In genomic region chr5:127316013-127316412, GRCh38 we compare ENCODE assay signal across 38 cellular contexts. TPM values are rescaled to one million over a fixed set of nuclear protein-coding genes. Genes with fewer than 3 reads are reported as not detected.
"Had no signal": no experiment of that assay in that cellular context is flagged by ENCODE, and none has a peak within 500 bp of the region (broad histone marks: within the 10 kb centered on the region; RNA-seq: fewer than 3 reads in every experiment).

No MANE protein-coding gene starts in this region.

- DNase-seq: activated CD4-positive, alpha-beta memory T cell treated with anti-CD3 and anti-CD28 coated beads, Interleukin-2, amount 10 ng/mL, durations not matched to agents 7 days and 5 days; activated CD4-positive, alpha-beta T cell treated with anti-CD3 and anti-CD28 coated beads for 1 hour; activated CD4-positive, alpha-beta T cell treated with anti-CD3 and anti-CD28 coated beads for 48 hours; activated CD4-positive, CD25-positive, alpha-beta regulatory T cell; activated CD8-positive, alpha-beta memory T cell treated with anti-CD3 and anti-CD28 coated beads for 24 hours; activated CD8-positive, alpha-beta memory T cell treated with anti-CD3 and anti-CD28 coated beads, Interleukin-2, amount 10 ng/mL, durations not matched to agents 7 days and 5 days; activated CD8-positive, alpha-beta memory T cell treated with anti-CD3 and anti-CD28 coated beads, Interleukin-2, amount 50 U/mL, for 48 hours; activated effector memory CD4-positive, alpha-beta T cell treated with anti-CD3 and anti-CD28 coated beads, Interleukin-2, amount 50 U/mL, for 16 hours; activated naive CD4-positive, alpha-beta T cell; activated naive CD8-positive, alpha-beta T cell treated with anti-CD3 and anti-CD28 coated beads, Interleukin-2, amount 10 ng/mL, durations not matched to agents 7 days and 5 days; activated T-cell treated with anti-CD3 and anti-CD28 coated beads, Interleukin-2, amount 50 U/mL, for 48 hours; body of pancreas; caudate nucleus; cerebellar nuclear complex; Karpas-422; KBM-7; NCI-H1105; NCI-H1417 treated with DMSO at 0.1 percent for 48 hours; NCI-H187 treated with DMSO at 0.1 percent for 48 hours; NCI-H2081; NCI-H2171 treated with DMSO at 0.1 percent for 48 hours; NCI-H2227 treated with DMSO at 0.1 percent for 48 hours; NCI-H446; NCI-H510A treated with DMSO at 0.1 percent for 48 hours; NCI-H526 treated with DMSO at 0.1 percent for 48 hours; NK-92 treated with Interleukin-12 subunit alpha and Interleukin-12 subunit beta, amount 100 ng/mL, for 24 hours; PC-9; SIG-M5; T-helper 1 cell; T-helper 2 cell; T1000; WERI-Rb-1 had no signal

- H2AFZ ChIP-seq: PC-9 had no signal

- H3K27ac ChIP-seq: body of pancreas, breast epithelium, PC-9, RWPE1, WERI-Rb-1 had no signal

- H3K27me3 ChIP-seq: body of pancreas, breast epithelium had no signal

- H3K4me3 ChIP-seq: body of pancreas, breast epithelium, PC-9 had no signal

- H3K4me1 ChIP-seq: breast epithelium had no signal

- ATAC-seq: activated CD8-positive, alpha-beta memory T cell treated with anti-CD3 and anti-CD28 coated beads, Interleukin-2, amount 10 ng/mL, durations not matched to agents 7 days and 5 days; activated T-helper 17 cell treated with anti-CD3 and anti-CD28 coated beads, Interleukin-2, amount 50 U/mL, for 72 hours; body of pancreas; Right ventricle myocardium inferior; SK-N-SH treated with all-trans-retinoic acid at 6 μM for 48 hours had no signal

- H3K9me3 ChIP-seq: body of pancreas, breast epithelium had no signal

- H3K4me2 ChIP-seq: PC-9 had no signal

- H3K36me3 ChIP-seq: breast epithelium, WERI-Rb-1 had no signal

RNA-seq across cellular contexts. Expression of gene MEGF10, which starts 25.4 kb away (rescaled TPM):
- total RNA-seq: activated CD4-positive, alpha-beta memory T cell treated with anti-CD3 and anti-CD28 coated beads, Interleukin-2, amount 10 ng/mL, durations not matched to agents 7 days and 5 days; activated CD8-positive, alpha-beta memory T cell treated with anti-CD3 and anti-CD28 coated beads, Interleukin-2, amount 10 ng/mL, durations not matched to agents 7 days and 5 days; activated naive CD8-positive, alpha-beta T cell treated with anti-CD3 and anti-CD28 coated beads, Interleukin-2, amount 10 ng/mL, durations not matched to agents 7 days and 5 days; MCF 10A; PC-9 had no signal
